8 cellular contexts compared by ENCODE assay signal in genomic region chr12:30753233-30753632, GRCh38. TPM values are rescaled to one million over a fixed set of nuclear protein-coding genes. Genes with fewer than 3 reads are reported as not detected.
DNase-seq lines count a peak whose midpoint lies in the region; ATAC-seq and TF ChIP-seq lines count a peak whose summit lies in the region.

No MANE protein-coding gene starts in this region.

- DNase-seq in NK-92 treated with Interleukin-12 subunit alpha and Interleukin-12 subunit beta, amount 100 ng/mL, for 24 hours (lab: John Stamatoyannopoulos, UW), result peak; percentile 30
- DNase-seq in NK-92 (lab: John Stamatoyannopoulos, UW; ENCODE audit: unreplicated experiment) (no peak), LHCN-M2 (ENCODE audit: low read depth) (peak; percentile 40), immature natural killer cell (peak in 2 of 3 donors; percentile 19 to 20), omental fat pad (ENCODE audit: low spot score) (no peak), cerebellar nuclear complex (lab: John Stamatoyannopoulos, UW) (no peak)
- DNase-seq in activated T-cell treated with anti-CD3 and anti-CD28 coated beads, Interleukin-2, amount 50 U/mL, for 24 hours, result peak; percentile 32

- peaks cover 54% of the 10 kb centered on the region for H3K4me1 Mint-ChIP-seq in activated T-cell treated with anti-CD3 and anti-CD28 coated beads, Interleukin-2, amount 50 U/mL, for 24 hours (ENCODE audit: low read depth)
- peaks cover 28 to 64% of the 10 kb centered on the region in 2 donors for H3K4me1 Mint-ChIP-seq in immature natural killer cell

- peak overlapping the region; percentile 92 for H3K4me3 Mint-ChIP-seq in activated T-cell treated with anti-CD3 and anti-CD28 coated beads, Interleukin-2, amount 50 U/mL, for 24 hours
- H3K4me3 Mint-ChIP-seq in immature natural killer cell, result peak overlapping the region; percentile 92 to 100 (median 98)

- H3K9me3 Mint-ChIP-seq in activated T-cell treated with anti-CD3 and anti-CD28 coated beads, Interleukin-2, amount 50 U/mL, for 24 hours, result no peaks in the 10 kb centered on the region
- no peaks in the 10 kb centered on the region for H3K9me3 Mint-ChIP-seq in immature natural killer cell

- H3K27me3 Mint-ChIP-seq in activated T-cell treated with anti-CD3 and anti-CD28 coated beads, Interleukin-2, amount 50 U/mL, for 24 hours, result no peaks in the 10 kb centered on the region
- H3K27me3 Mint-ChIP-seq in immature natural killer cell (ENCODE audit: low read depth in 3 of 3), result peaks cover 6 to 13% (median 10%) of the 10 kb centered on the region in 3 donors

- H3K27ac Mint-ChIP-seq in activated T-cell treated with anti-CD3 and anti-CD28 coated beads, Interleukin-2, amount 50 U/mL, for 24 hours, result no peak overlapping the region
- H3K27ac Mint-ChIP-seq in immature natural killer cell, result peak overlapping the region in 5 of 6 donors; percentile 58 to 94 (median 86)

- TF ChIP-seq CTCF in omental fat pad (IDR thresholded peaks at IDR 0.05), result no peak

- ATAC-seq in GM18867 (IDR thresholded peaks at IDR 0.05; ENCODE audit: unreplicated experiment), result no peak
- ATAC-seq in omental fat pad (ENCODE audit: low FRiP score), result no peak

- peaks cover 14% of the 10 kb centered on the region for H3K36me3 Mint-ChIP-seq in activated T-cell treated with anti-CD3 and anti-CD28 coated beads, Interleukin-2, amount 50 U/mL, for 24 hours (ENCODE audit: low read depth)
- peaks cover 0 to 15% (median 11%) of the 10 kb centered on the region in 3 donors for H3K36me3 Mint-ChIP-seq in immature natural killer cell

RNA-seq across cellular contexts. Expression of gene CAPRIN2, which starts 1.5 kb away (rescaled TPM):
- total RNA-seq in LHCN-M2 (2014; rRNA removed) (14.5 and 27.3 TPM in 2 replicates), omental fat pad (10 to 100 TPM; 18.0 to 31.4 (median 19.7) TPM)
- 7.3 TPM for polyA plus RNA-seq in LHCN-M2 (2012)
- 1 to 10 TPM; 3.0 to 8.8 (median 7.2) TPM for polyA plus RNA-seq in immature natural killer cell

RNA-seq across cellular contexts. Expression of gene IPO8, which starts 57.6 kb away (rescaled TPM):
- total RNA-seq in LHCN-M2 (2014; rRNA removed), result 24.4 and 35.6 TPM in 2 replicates
- polyA plus RNA-seq in LHCN-M2 (2012), result 14.4 TPM
- polyA plus RNA-seq in immature natural killer cell, result 10 to 100 TPM in 2 of 3 donors, 1 to 10 TPM in 1; 7.2 to 18.4 (median 11.1) TPM
- 10 to 100 TPM; 34.2 to 46.1 (median 39.2) TPM for total RNA-seq in omental fat pad

Comparison
In these comparisons a context has a peak if more than half of its experiments do, and no peak if none do; other contexts are left out.
1. DNase-seq: peak in NK-92 treated with Interleukin-12 subunit alpha and Interleukin-12 subunit beta, amount 100 ng/mL, for 24 hours (single experiment), LHCN-M2 (single experiment), activated T-cell treated with anti-CD3 and anti-CD28 coated beads, Interleukin-2, amount 50 U/mL, for 24 hours (single experiment) and immature natural killer cell (2 of 3); none in NK-92 (single experiment), omental fat pad (single experiment) and cerebellar nuclear complex (0 of 2).